8 cellular contexts compared by ENCODE assay signal in the genomic region with DNA sequence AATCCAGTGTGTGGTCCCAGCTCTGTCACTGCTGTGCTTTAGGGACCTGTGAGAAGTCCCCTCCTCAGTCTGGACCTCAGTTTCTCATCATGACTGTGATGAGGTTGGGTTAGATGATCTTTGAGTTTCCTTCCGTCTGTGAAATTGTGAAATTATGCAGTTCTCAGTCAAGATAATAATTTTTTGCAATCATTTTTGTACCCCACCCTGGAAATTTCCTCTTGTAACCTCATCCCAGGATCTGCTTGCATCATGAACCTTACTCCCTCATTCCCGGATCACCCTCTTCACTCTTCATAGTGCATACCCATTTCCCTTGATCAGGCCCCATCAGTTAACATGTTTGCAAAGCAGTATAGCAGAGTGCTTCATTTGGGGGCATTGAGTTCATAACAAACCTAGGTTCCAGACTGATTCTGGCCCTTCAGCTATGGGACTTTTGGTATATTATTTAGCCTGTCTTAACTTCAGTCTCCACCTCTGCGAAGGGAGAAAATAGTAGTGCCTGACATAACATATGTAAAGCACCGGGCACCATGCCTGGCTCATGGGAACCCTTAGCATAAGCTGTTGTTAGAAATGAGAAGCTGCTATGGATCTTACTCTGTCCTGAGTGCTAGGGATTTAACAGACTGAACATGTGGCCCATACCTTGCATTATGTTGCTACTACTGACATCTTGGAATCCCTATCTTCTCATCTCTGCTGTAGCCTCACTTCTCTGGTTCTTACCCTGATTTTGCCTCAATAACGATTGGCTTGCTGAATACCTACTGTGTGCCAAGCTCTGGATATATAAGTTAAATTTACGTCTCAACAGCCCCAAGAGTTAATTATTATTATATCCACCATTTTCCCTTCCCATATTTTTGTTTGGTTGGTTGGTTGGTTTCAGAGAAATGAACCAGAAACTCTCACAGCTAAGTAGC. TPM values are rescaled to one million over a fixed set of nuclear protein-coding genes. Genes with fewer than 3 reads are reported as not detected.
A peak's percentile ranks its signal among the peaks of the same experiment; 100 is the strongest.
DNase-seq lines count a peak whose midpoint lies in the region; ATAC-seq, FAIRE-seq and TF ChIP-seq lines count a peak whose summit lies in the region.

No MANE protein-coding gene starts in this region.

- H3K27me3 Mint-ChIP-seq in H9 (ENCODE audit: low read depth) (0 out of 2 replicates have a peak, but pooled peaks cover 2% of the 10 kb centered on the region), T-cell (no peaks in the 10 kb centered on the region)

- no peak overlapping the region for H2BK5ac ChIP-seq in H9 (ENCODE audit: insufficient read length, low read length)

- POLR2A ChIA-PET in T-cell (lab: Charles Lee), result no interaction called here

- H3K9me3 ChIP-seq in H9 (ENCODE audit: control insufficient read depth, low read depth, low read length), result no peaks in the 10 kb centered on the region

- DNase-seq in H9, result no peak
- DNase-seq in T-cell, result no peak
- DNase-seq in fibroblast of pulmonary artery (ENCODE audit: low read depth), result peak; percentile 17
- DNase-seq in skeletal muscle cell (ENCODE audit: low read depth), result no peak
- DNase-seq in stimulated activated naive CD4-positive, alpha-beta T cell (lab: John Stamatoyannopoulos, UW), result no peak
- DNase-seq in H54 (ENCODE audit: insufficient read length, low spot score), result no peak
- DNase-seq in NCI-H1092 (lab: John Stamatoyannopoulos, UW), result no peak

- ATAC-seq in T-cell (replicated peaks in 1 of 4), result no peak
- ATAC-seq in HG03521 (IDR thresholded peaks at IDR 0.05; ENCODE audit: unreplicated experiment), result no peak

- CTCF ChIA-PET in T-cell (lab: Charles Lee), result no interaction called here

- H3K27ac ChIP-seq in H9 (ENCODE audit: insufficient read length, low read depth, low read length), result peak overlapping the region; percentile 49

- H2BK15ac ChIP-seq in H9 (ENCODE audit: low read depth, low read length), result no peak overlapping the region

- H3K4me3 Mint-ChIP-seq in H9 (peak overlapping the region; percentile 94 to 96), T-cell (peak overlapping the region; percentile 83 to 94 (median 89))

- TF ChIP-seq POLR2A in H54 (IDR thresholded peaks at IDR 0.05; ENCODE audit: low read depth, low read length), result no peak

- TF ChIP-seq CTCF in H9 (conservative IDR thresholded peaks at IDR 0.05) (no peak), fibroblast of pulmonary artery (IDR thresholded peaks at IDR 0.05; ENCODE audit: low read length, missing control alignments) (no peak)

- H3K14ac ChIP-seq in H9 (ENCODE audit: insufficient read depth, low read length), result peak overlapping the region; percentile 94; the same call in 1 of the 2 replicates

- H3K9me3 Mint-ChIP-seq in H9 (no peaks in the 10 kb centered on the region), T-cell (no peaks in the 10 kb centered on the region)

- no peaks in the 10 kb centered on the region for H4K20me1 ChIP-seq in H9 (ENCODE audit: control insufficient read depth, insufficient read depth, insufficient read length)

- H3K27ac Mint-ChIP-seq in H9, result peak overlapping the region; percentile 20 to 99 (median 99)
- H3K27ac Mint-ChIP-seq in T-cell, result peak overlapping the region; percentile 90 to 92

- no peak overlapping the region; the same call in 1 of the 2 replicates for H3K4ac ChIP-seq in H9 (ENCODE audit: low read depth, low read length)

- no peak overlapping the region for H3T11ph ChIP-seq in H9 (ENCODE audit: low read length)

- peak overlapping the region; percentile 4 for H3K56ac ChIP-seq in H9 (ENCODE audit: insufficient read length, low read depth, low read length)

- H3K4me1 Mint-ChIP-seq in H9, result peaks cover 9 to 10% of the 10 kb centered on the region in 2 experiments
- H3K4me1 Mint-ChIP-seq in T-cell, result peaks cover 62 to 66% (median 65%) of the 10 kb centered on the region in 3 donors

- no peak for FAIRE-seq in H54 (lab: Jason Lieb, UNC)

- no CpG with 5 or more reads among the region's 6 CpGs for WGBS in H9 (ENCODE audit: extremely low coverage, insufficient read length, low lambda C conversion rate)

- peak overlapping the region; percentile 78 for H3K9ac ChIP-seq in H9 (ENCODE audit: extremely low read depth, insufficient read length, low read length)

- H3K36me3 Mint-ChIP-seq in H9 (ENCODE audit: insufficient read depth in 1 of 3, low read depth in 3 of 3), result no peaks in the 10 kb centered on the region; a peak in 1 of 7 replicates
- H3K36me3 Mint-ChIP-seq in T-cell, result no peaks in the 10 kb centered on the region

- H3K23me2 ChIP-seq in H9 (ENCODE audit: insufficient read length, low read depth, low read length, poor library complexity, severe bottlenecking), result peaks cover 14% of the 10 kb centered on the region

- H3K79me1 ChIP-seq in H9 (ENCODE audit: insufficient read depth, low read depth, low read length, poor library complexity, severe bottlenecking), result no peaks in the 10 kb centered on the region

- H2BK12ac ChIP-seq in H9 (ENCODE audit: insufficient read length, low read depth, low read length), result no peak overlapping the region

- H4K8ac ChIP-seq in H9 (replicated peaks; ENCODE audit: insufficient read length, low read depth, low read length), result no peak overlapping the region

- no peak overlapping the region for H2BK120ac ChIP-seq in H9 (ENCODE audit: low read depth, low read length, poor library complexity, severe bottlenecking)

- no peak overlapping the region for H2AFZ ChIP-seq in H9 (ENCODE audit: low read length)

- H2AK5ac ChIP-seq in H9 (ENCODE audit: insufficient read length, low read length), result no peak overlapping the region

- no peak overlapping the region for H2BK20ac ChIP-seq in H9 (ENCODE audit: low read depth, low read length, poor library complexity, severe bottlenecking)

- no peaks in the 10 kb centered on the region for H3K79me2 ChIP-seq in H9 (ENCODE audit: insufficient read depth, low read length)

- H4K5ac ChIP-seq in H9 (ENCODE audit: insufficient read length, low read depth, low read length), result no peak overlapping the region

- H4K91ac ChIP-seq in H9 (ENCODE audit: insufficient read length, low read depth, low read length), result no peak overlapping the region

- H3K4me3 ChIP-seq in fibroblast of pulmonary artery (replicated peaks; ENCODE audit: low read depth, low read length) (peak overlapping the region; percentile 94), skeletal muscle cell (ENCODE audit: low read depth, low read length) (peak overlapping the region; percentile 90)

- peak overlapping the region; percentile 90 for H3K4me2 ChIP-seq in H9 (ENCODE audit: insufficient read depth, insufficient read length, low read length)

- no peaks in the 10 kb centered on the region for H3K27me3 ChIP-seq in H9 (ENCODE audit: insufficient read depth, low read length)

- H3K4me1 ChIP-seq in H9 (ENCODE audit: insufficient read depth, low read length), result peaks cover 2% of the 10 kb centered on the region; the same call in 1 of the 2 replicates

- H3K23ac ChIP-seq in H9 (ENCODE audit: insufficient read length, low read depth, low read length), result no peak overlapping the region

- peak overlapping the region; percentile 88 for H3K18ac ChIP-seq in H9 (ENCODE audit: insufficient read length, low read depth, low read length)

RNA-seq across cellular contexts. Expression of gene ZNF76, which starts 1.4 kb away (rescaled TPM):
- total RNA-seq in H9 (2021) (21.1 and 22.8 TPM in 2 replicates), T-cell (10 to 100 TPM; 72.7 to 91.3 (median 84.8) TPM)

RNA-seq across cellular contexts. Expression of gene DEF6, which starts 36.7 kb away (rescaled TPM):
- total RNA-seq in H9 (2021), result 5.4 and 5.6 TPM in 2 replicates
- 100 to 1,000 TPM; 221 to 311 (median 298) TPM for total RNA-seq in T-cell

RNA-seq across cellular contexts. Expression of gene SCUBE3, which starts 47.1 kb away (rescaled TPM):
- total RNA-seq in H9 (2021) (2.2 and 2.7 TPM in 2 replicates), T-cell (under 1 TPM in 4 of 5 donors, not detected in 1; 0.03 to 0.14 (median 0.08) TPM)

Comparison
In these comparisons a context has a peak if more than half of its experiments do, and no peak if none do; other contexts are left out.
1. RNA of gene DEF6, which starts 36.7 kb away (total RNA-seq): 221 to 311 TPM in T-cell; 5.4 to 5.6 TPM in H9; every median in the first group is over 10 times any median in the second.